ENCODE assay signal across 23 cellular contexts in genomic region chr2:50116096-50116495, GRCh38.
"Had no signal": no experiment of that assay in that cellular context is flagged by ENCODE, and none has a peak within 500 bp of the region (broad histone marks: within the 10 kb centered on the region; RNA-seq: fewer than 3 reads in every experiment).

No MANE protein-coding gene starts in this region.

- DNase-seq: activated CD4-positive, alpha-beta T cell treated with anti-CD3 and anti-CD28 coated beads for 4 hours; activated CD4-positive, alpha-beta T cell treated with anti-CD3 and anti-CD28 coated beads, Interleukin-2, amount 50 U/mL, for 48 hours; activated CD8-positive, alpha-beta memory T cell treated with anti-CD3 and anti-CD28 coated beads, Interleukin-2, amount 10 ng/mL, durations not matched to agents 7 days and 5 days; activated effector memory CD4-positive, alpha-beta T cell treated with Interleukin-2 at 50 U/mL for 16 hours; activated naive CD4-positive, alpha-beta T cell; activated T-cell treated with anti-CD3 and anti-CD28 coated beads, Interleukin-2, amount 50 U/mL, for 24 hours; aorta; central memory CD4-positive, alpha-beta T cell; Karpas-422; MM.1S; NCI-H1105; NCI-H1436; NCI-H1694 treated with DMSO at 0.1 percent for 48 hours; NCI-H2029 treated with DMSO at 0.1 percent for 48 hours; NCI-H510A treated with DMSO at 0.1 percent for 48 hours; PC-3; SHP77 had no signal

- H3K36me3 ChIP-seq: breast epithelium, SJSA1 had no signal

- H3K27ac ChIP-seq: breast epithelium, SJSA1 had no signal

- H3K4me3 ChIP-seq: breast epithelium, SJSA1 had no signal

- H3K27me3 Mint-ChIP-seq: activated CD8-positive, alpha-beta memory T cell treated with anti-CD3 and anti-CD28 coated beads, Interleukin-2, amount 10 ng/mL, durations not matched to agents 7 days and 5 days; activated naive CD4-positive, alpha-beta T cell treated with anti-CD3 and anti-CD28 coated beads, Interleukin-2, amount 50 U/mL, for 24 hours; activated T-cell treated with anti-CD3 and anti-CD28 coated beads, Interleukin-2, amount 50 U/mL, for 24 hours had no signal

- H3K4me1 Mint-ChIP-seq: activated CD8-positive, alpha-beta memory T cell treated with anti-CD3 and anti-CD28 coated beads, Interleukin-2, amount 10 ng/mL, durations not matched to agents 7 days and 5 days; activated naive CD4-positive, alpha-beta T cell treated with anti-CD3 and anti-CD28 coated beads, Interleukin-2, amount 50 U/mL, for 24 hours had no signal

- H3K4me3 Mint-ChIP-seq: activated CD8-positive, alpha-beta memory T cell treated with anti-CD3 and anti-CD28 coated beads, Interleukin-2, amount 10 ng/mL, durations not matched to agents 7 days and 5 days; activated naive CD4-positive, alpha-beta T cell treated with anti-CD3 and anti-CD28 coated beads, Interleukin-2, amount 50 U/mL, for 24 hours; activated T-cell treated with anti-CD3 and anti-CD28 coated beads, Interleukin-2, amount 50 U/mL, for 24 hours; activated T-helper 1 cell treated with anti-CD3 and anti-CD28 coated beads, Interleukin-12 subunit alpha, Interleukin-12 subunit beta, Interleukin-2, Interleukin-4 antibody, amounts not matched to agents 30 ng/mL and 10 ng/mL and 1 ng/mL, durations not matched to agents 14 hours and 24 hours and 36 hours; T-helper 1 cell treated with Interleukin-12 subunit alpha and Interleukin-12 subunit beta and Interleukin-4 antibody, amounts not matched to agents 30 μg/mL and 1 μg/mL, for 36 hours had no signal

- H3K9me3 ChIP-seq: breast epithelium, SJSA1 had no signal

- ATAC-seq: activated CD4-positive, CD25-positive, alpha-beta regulatory T cell treated with anti-CD3 and anti-CD28 coated beads, Interleukin-2, amount 50 U/mL, for 24 hours; activated CD8-positive, alpha-beta memory T cell treated with anti-CD3 and anti-CD28 coated beads, Interleukin-2, amount 10 ng/mL, durations not matched to agents 7 days and 5 days; PC-3 had no signal

- H3K27me3 ChIP-seq: breast epithelium had no signal

- H3K27ac Mint-ChIP-seq: activated CD8-positive, alpha-beta memory T cell treated with anti-CD3 and anti-CD28 coated beads, Interleukin-2, amount 10 ng/mL, durations not matched to agents 7 days and 5 days; activated naive CD4-positive, alpha-beta T cell treated with anti-CD3 and anti-CD28 coated beads, Interleukin-2, amount 50 U/mL, for 24 hours; activated T-cell treated with anti-CD3 and anti-CD28 coated beads, Interleukin-2, amount 50 U/mL, for 24 hours; activated T-helper 1 cell treated with anti-CD3 and anti-CD28 coated beads, Interleukin-12 subunit alpha, Interleukin-12 subunit beta, Interleukin-2, Interleukin-4 antibody, amounts not matched to agents 30 ng/mL and 10 ng/mL and 1 ng/mL, durations not matched to agents 14 hours and 24 hours and 36 hours; T-helper 1 cell treated with Interleukin-12 subunit alpha and Interleukin-12 subunit beta and Interleukin-4 antibody, amounts not matched to agents 30 μg/mL and 1 μg/mL, for 36 hours had no signal

- H3K36me3 Mint-ChIP-seq: activated CD8-positive, alpha-beta memory T cell treated with anti-CD3 and anti-CD28 coated beads, Interleukin-2, amount 10 ng/mL, durations not matched to agents 7 days and 5 days; activated naive CD4-positive, alpha-beta T cell treated with anti-CD3 and anti-CD28 coated beads, Interleukin-2, amount 50 U/mL, for 24 hours had no signal

- H3K4me1 ChIP-seq: breast epithelium, SJSA1 had no signal

- H3K9me3 Mint-ChIP-seq: activated T-helper 1 cell treated with anti-CD3 and anti-CD28 coated beads, Interleukin-12 subunit alpha, Interleukin-12 subunit beta, Interleukin-2, Interleukin-4 antibody, amounts not matched to agents 30 ng/mL and 10 ng/mL and 1 ng/mL, durations not matched to agents 14 hours and 24 hours and 36 hours; T-helper 1 cell treated with Interleukin-12 subunit alpha and Interleukin-12 subunit beta and Interleukin-4 antibody, amounts not matched to agents 30 μg/mL and 1 μg/mL, for 36 hours had no signal
